In genomic region chr1:162193201-162193600, GRCh38 we compare ENCODE assay signal across 28 cellular contexts.
DNase-seq lines count a peak whose midpoint lies in the region; ATAC-seq, FAIRE-seq and TF ChIP-seq lines count a peak whose summit lies in the region.
"Had no signal": no experiment of that assay in that cellular context is flagged by ENCODE, and none has a peak within 500 bp of the region (broad histone marks: within the 10 kb centered on the region; RNA-seq: fewer than 3 reads in every experiment).

No MANE protein-coding gene starts in this region.

- no peak for FAIRE-seq in kidney (lab: Jason Lieb, UNC)
- FAIRE-seq: islet of Langerhans, urothelium cell line had no signal

- no peaks in the 10 kb centered on the region for H3K79me2 ChIP-seq in parathyroid adenoma

- peak in 1 of 3 donors; percentile 9 for TF ChIP-seq POLR2A in body of pancreas (IDR thresholded peaks at IDR 0.05)

- 35 to 39% methylated on average over 2 of the region's 2 CpGs for WGBS in body of pancreas, 2 donors

- H3K4me3 ChIP-seq in body of pancreas (no peak overlapping the region), kidney (ENCODE audit: low read length in 2 of 2) (no peak overlapping the region), parathyroid adenoma (ENCODE audit: low read depth, low read length) (no peak overlapping the region)
- H3K4me3 ChIP-seq: ascending aorta, coronary artery, lower lobe of right lung, ovary, spleen, thoracic aorta had no signal

- H3K9me3 ChIP-seq in body of pancreas (no peaks in the 10 kb centered on the region), kidney (ENCODE audit: control insufficient read depth in 1 of 2, low read length in 2 of 2) (no peaks in the 10 kb centered on the region), parathyroid adenoma (ENCODE audit: control insufficient read depth, low read length) (no peaks in the 10 kb centered on the region)
- H3K9me3 ChIP-seq: ascending aorta, lower lobe of right lung, ovary, spleen, thoracic aorta had no signal

- H3K36me3 ChIP-seq in body of pancreas (replicated peaks in 1 of 2; ENCODE audit: insufficient read depth in 1 of 2, low read depth in 2 of 2) = no peaks in the 10 kb centered on the region
- H3K36me3 ChIP-seq in kidney (ENCODE audit: control insufficient read depth in 1 of 2, insufficient read depth in 2 of 2, low read length in 2 of 2) = no peaks in the 10 kb centered on the region
- no peaks in the 10 kb centered on the region for H3K36me3 ChIP-seq in parathyroid adenoma (ENCODE audit: control insufficient read depth, insufficient read depth, low read length)
- H3K36me3 ChIP-seq: ascending aorta, lower lobe of right lung, ovary, spleen, thoracic aorta had no signal

- TF ChIP-seq CTCF in body of pancreas (IDR thresholded peaks at IDR 0.05) (no peak), kidney (IDR thresholded peaks at IDR 0.05; ENCODE audit: borderline replicate concordance, extremely low read depth, insufficient read depth) (no peak), parathyroid adenoma (IDR thresholded peaks at IDR 0.05) (no peak)

- peak; percentile 81 for ATAC-seq in body of pancreas
- no peak for ATAC-seq in HG02588 (IDR thresholded peaks at IDR 0.05; ENCODE audit: unreplicated experiment)
- ATAC-seq in GM19395 (IDR thresholded peaks at IDR 0.05; ENCODE audit: unreplicated experiment) = no peak
- ATAC-seq: stimulated activated naive CD8-positive, alpha-beta T cell treated with anti-CD3 and anti-CD28 coated beads, Interleukin-15, Interleukin-2, amounts not matched to agents 100 U/mL and 50 U/mL, for 24 hours had no signal

- DNase-seq in DMS 273 (lab: John Stamatoyannopoulos, UW; ENCODE audit: unreplicated experiment) (peak; percentile 29), DMS 273 treated with DMSO at 0.1 percent for 48 hours (lab: John Stamatoyannopoulos, UW) (no peak), body of pancreas (peak; percentile 34 to 68 (median 54)), kidney (no peak)
- DNase-seq in activated CD4-positive, alpha-beta T cell treated with anti-CD3 and anti-CD28 coated beads for 4 hours = no peak
- DNase-seq: 8988T; activated CD4-positive, alpha-beta T cell treated with anti-CD3 and anti-CD28 coated beads, Interleukin-2, amount 50 U/mL, for 1 hour; activated gamma-delta T cell treated with Interleukin-2 at 50 U/mL for 16 hours; activated T-cell treated with anti-CD3 and anti-CD28 coated beads, Interleukin-2, amount 50 U/mL, for 24 hours; COR-L47; effector memory CD4-positive, alpha-beta T cell; lower lobe of right lung; NCI-H2227 treated with DMSO at 0.1 percent for 48 hours; ovary; RPMI8226; spleen; stimulated activated CD4-positive, alpha-beta T cell treated with anti-CD3 and anti-CD28 coated beads, Interleukin-2, amount 100 ng/mL, for 24 hours; stimulated activated naive CD8-positive, alpha-beta T cell treated with anti-CD3 and anti-CD28 coated beads, Interleukin-15, Interleukin-2, amounts not matched to agents 100 U/mL and 50 U/mL, for 24 hours; T1000 had no signal

- H3K27me3 ChIP-seq in body of pancreas (no peaks in the 10 kb centered on the region), parathyroid adenoma (ENCODE audit: control insufficient read depth, insufficient read depth, low read length) (no peaks in the 10 kb centered on the region)
- H3K27me3 ChIP-seq: ascending aorta, ovary had no signal

- intact Hi-C loops in body of pancreas (cut with DNase I) (no loop called here), kidney (cut with DNase I) (no loop called here)

- H3K27ac ChIP-seq in body of pancreas (peak overlapping the region in 3 of 4 donors; percentile 48 to 51 (median 51)), kidney (ENCODE audit: low read depth in 2 of 2, low read length in 2 of 2) (peak overlapping the region; percentile 16 to 35), parathyroid adenoma (no peak overlapping the region)
- H3K27ac ChIP-seq: ascending aorta, C4-2B, coronary artery, lower lobe of right lung, ovary, spleen, thoracic aorta had no signal

- H3K4me1 ChIP-seq in body of pancreas (peaks cover 74% of the 10 kb centered on the region), kidney (ENCODE audit: control insufficient read depth in 1 of 2, insufficient read depth in 1 of 2, low read depth in 1 of 2, low read length in 2 of 2) (peaks cover 38 to 41% of the 10 kb centered on the region in 2 donors), parathyroid adenoma (no peaks in the 10 kb centered on the region)

- H2AFZ ChIP-seq in parathyroid adenoma = no peak overlapping the region

- H3K4me2 ChIP-seq in parathyroid adenoma (ENCODE audit: low read length) = peak overlapping the region; percentile 44

- H3K9ac ChIP-seq in kidney (ENCODE audit: low read length in 2 of 2) (peak overlapping the region in 1 of 2 donors; percentile 3), parathyroid adenoma (no peak overlapping the region)

Comparison
In these comparisons a context has a peak if more than half of its experiments do, and no peak if none do; other contexts are left out.
1. DNase-seq: peak in DMS 273 (single experiment) and body of pancreas (4 of 4); none in DMS 273 treated with DMSO at 0.1 percent for 48 hours (single experiment), kidney (single experiment) and activated CD4-positive, alpha-beta T cell treated with anti-CD3 and anti-CD28 coated beads for 4 hours (0 of 2).